ENCODE assay signal across 6 cellular contexts in genomic region chr9:39581296-39581695, GRCh38.
DNase-seq lines count a peak whose midpoint lies in the region; ATAC-seq, FAIRE-seq and TF ChIP-seq lines count a peak whose summit lies in the region.
"Not testable (repeated sequence)": the region's sequence is repeated elsewhere in the genome, so short reads cannot be mapped to it uniquely, and the experiment has no call there.

No MANE protein-coding gene starts in this region.

- not testable (repeated sequence) for BruUV-seq in HepG2 (replicated peaks; lab: Mats Ljungman, UMichigan)

- ATAC-seq in RWPE2 (ENCODE audit: low read depth) (peak; percentile 34; the same call in 1 of the 3 replicates), foreskin keratinocyte (peak; percentile 75)
- ATAC-seq in HepG2: not testable (repeated sequence)

- not testable (repeated sequence) for TF ChIP-seq EP300 in HepG2 (IDR thresholded peaks at IDR 0.05; ENCODE audit: low read depth in 2 of 2, low read length in 2 of 2); HepG2 (CRISPR knock-in tag; IDR thresholded peaks at IDR 0.05; ENCODE audit: borderline replicate concordance)

- intact Hi-C loops in HepG2 (cut with micrococcal nuclease; ENCODE audit: unreplicated experiment): not testable (repeated sequence)

- H3K27ac ChIP-seq in RWPE2 (ENCODE audit: poor library complexity, severe bottlenecking) (peak overlapping the region; percentile 98), epithelial cell of prostate (peak overlapping the region; percentile 90)
- not testable (repeated sequence) for H3K27ac ChIP-seq in foreskin keratinocyte; HepG2 (ENCODE audit: extremely low read length, insufficient read depth, low read length)

- H3K4me3 ChIP-seq in RWPE2 (ENCODE audit: severe bottlenecking); bronchial epithelial cell (ENCODE audit: low read depth, low read length); HepG2 (replicated peaks in 1 of 3; ENCODE audit: insufficient read depth in 1 of 3, low read depth in 2 of 3, low read length in 3 of 3): not testable (repeated sequence)

- not testable (repeated sequence) for H2AFZ ChIP-seq in HepG2 (ENCODE audit: low read length)

- peak; percentile 11 for DNase-seq in HPDE6-E6E7 (ENCODE audit: extremely low spot score)
- not testable (repeated sequence) for DNase-seq in RWPE2 (ENCODE audit: low spot score); epithelial cell of prostate (ENCODE audit: low read depth, low spot score); HepG2 (ENCODE audit: low spot score)
- peak; percentile 72 for DNase-seq in bronchial epithelial cell (ENCODE audit: low read depth)
- peak; percentile 31 to 68 for DNase-seq in foreskin keratinocyte

- H3K4me1 ChIP-seq in RWPE2 (ENCODE audit: insufficient read depth, poor library complexity, severe bottlenecking) (peaks cover 23% of the 10 kb centered on the region), foreskin keratinocyte (peaks cover 29% of the 10 kb centered on the region)
- not testable (repeated sequence) for H3K4me1 ChIP-seq in HepG2 (ENCODE audit: insufficient read depth, low read length)

- not testable (repeated sequence) for TF ChIP-seq CTCF in RWPE2 (IDR thresholded peaks at IDR 0.05; ENCODE audit: poor library complexity, severe bottlenecking); bronchial epithelial cell (IDR thresholded peaks at IDR 0.05; ENCODE audit: insufficient read depth, low read length, severe bottlenecking); foreskin keratinocyte (conservative IDR thresholded peaks at IDR 0.05); HepG2 (CRISPR knock-in tag; IDR thresholded peaks at IDR 0.05)

- CTCF ChIA-PET in HepG2 (lab: Yijun Ruan, JAX; ENCODE audit: low intra/inter-chr PET ratio, low total read pairs): not testable (repeated sequence)

- H3K4me2 ChIP-seq in HepG2 (ENCODE audit: low read depth, low read length): not testable (repeated sequence)

- H3K36me3 ChIP-seq in RWPE2 (ENCODE audit: low read depth); bronchial epithelial cell (ENCODE audit: control insufficient read depth, insufficient read depth, low read length); HepG2 (replicated peaks in 1 of 2; ENCODE audit: control insufficient read depth in 1 of 2, insufficient read depth in 2 of 2, low read length in 2 of 2): not testable (repeated sequence)

- TF ChIP-seq POLR2A in HepG2 (IDR thresholded peaks at IDR 0.05; ENCODE audit: insufficient read depth in 1 of 2, low read depth in 2 of 2, low read length in 2 of 2): not testable (repeated sequence)

- not testable (repeated sequence) for H3K27me3 ChIP-seq in RWPE2 (ENCODE audit: insufficient read depth, poor library complexity, severe bottlenecking); bronchial epithelial cell (ENCODE audit: control insufficient read depth, insufficient read depth, low read length); foreskin keratinocyte; HepG2 (ENCODE audit: control insufficient read depth in 1 of 2, insufficient read depth in 2 of 2, low read length in 2 of 2)

- 43% methylated on average over 3 of the region's 3 CpGs for WGBS in HepG2 (ENCODE audit: low lambda C conversion rate)

- not testable (repeated sequence) for H3K79me2 ChIP-seq in HepG2 (ENCODE audit: insufficient read depth, low read length)

- H4K20me1 ChIP-seq in HepG2 (ENCODE audit: insufficient read depth, low read length): not testable (repeated sequence)

- H3K9me3 ChIP-seq in RWPE2 (ENCODE audit: severe bottlenecking); HepG2 (ENCODE audit: low read length): not testable (repeated sequence)

- H3K9ac ChIP-seq in HepG2 (ENCODE audit: insufficient read depth, low read depth, low read length): not testable (repeated sequence)

- POLR2A ChIA-PET in HepG2 (lab: Yijun Ruan, JAX): not testable (repeated sequence)

- not testable (repeated sequence) for TF ChIP-seq RAD21 in HepG2 (CRISPR knock-in tag; IDR thresholded peaks at IDR 0.05)

- FAIRE-seq in bronchial epithelial cell (lab: Jason Lieb, UNC); HepG2 (lab: Jason Lieb, UNC): not testable (repeated sequence)

- in situ Hi-C loops in HepG2 (cut with HindIII; ENCODE audit: extremely low pct_ligation_motif_present, low pct_unique_long_range_greater_than_20kb): not testable (repeated sequence)

TF ChIP-seq in HepG2, 621 proteins besides CTCF, POLR2A, EP300 and RAD21:
- TF ChIP-seq ATF7 (IDR thresholded peaks at IDR 0.05): 0 out of 2 replicates have a peak, but pooled peaks have one; percentile 8
- TF ChIP-seq ATF7 (CRISPR knock-in tag; IDR thresholded peaks at IDR 0.05): not testable (repeated sequence)
